Comparison of ENCODE assay signal across 8 cellular contexts in genomic region chr11:69640260-69640994, GRCh38. TPM values are rescaled to one million over a fixed set of nuclear protein-coding genes. Genes with fewer than 3 reads are reported as not detected.
DNase-seq lines count a peak whose midpoint lies in the region; ATAC-seq and TF ChIP-seq lines count a peak whose summit lies in the region.

No MANE protein-coding gene starts in this region.

- H3K9me3 ChIP-seq in ectodermal cell (ENCODE audit: control insufficient read depth, low read length): no peaks in the 10 kb centered on the region
- H3K9me3 ChIP-seq in muscle layer of colon (ENCODE audit: low read length): no peaks in the 10 kb centered on the region

- no peak overlapping the region for H3K9ac ChIP-seq in muscle layer of colon (ENCODE audit: low read length)

- peak overlapping the region; percentile 81 for H3K27ac ChIP-seq in ectodermal cell (ENCODE audit: insufficient read depth, low read depth, low read length, poor library complexity, severe bottlenecking)
- peak overlapping the region; percentile 23 for H3K27ac ChIP-seq in muscle layer of colon (ENCODE audit: low read depth, low read length)

- TF ChIP-seq POLR2A in NB4 (IDR thresholded peaks at IDR 0.05; ENCODE audit: extremely low read depth, insufficient read length): no peak

- H3K4me3 ChIP-seq in BJ (ENCODE audit: low read depth, low read length) (peak overlapping the region; percentile 87), NB4 (ENCODE audit: low read depth, low read length) (peak overlapping the region; percentile 34), ectodermal cell (ENCODE audit: insufficient read depth, low read depth, low read length) (peak overlapping the region; percentile 52), muscle layer of colon (ENCODE audit: low read depth in 1 of 2, low read length in 2 of 2) (peak overlapping the region; percentile 32 to 35)

- CTCF ChIA-PET in BJ (lab: Yijun Ruan, JAX): interaction anchor here (0.7 to 7.0 kb wide), 3 partner anchors 141 to 539 kb away, joined by 3 to 82 read pairs (median 3); no protein-coding TSS in a partner anchor

- POLR2A ChIA-PET in BJ (lab: Charles Lee): no interaction called here

- TF ChIP-seq CTCF in BJ (IDR thresholded peaks at IDR 0.05; ENCODE audit: insufficient read depth, low read depth, low read length) (no peak), NB4 (IDR thresholded peaks at IDR 0.05; ENCODE audit: low read depth, low read length) (no peak)

- WGBS in ectodermal cell, 2 experiments: 0 to 1% methylated on average over 43 of the region's 43 CpGs

- DNase-seq in BJ (ENCODE audit: low read depth): no peak
- DNase-seq in NB4 (ENCODE audit: low read depth): peak; percentile 42
- no peak for DNase-seq in putamen (ENCODE audit: low spot score)

- H3K36me3 ChIP-seq in BJ (ENCODE audit: control insufficient read depth, insufficient read depth, low read length) (peaks cover 17% of the 10 kb centered on the region), ectodermal cell (ENCODE audit: control insufficient read depth, insufficient read depth, low read length) (peaks cover 14% of the 10 kb centered on the region), muscle layer of colon (ENCODE audit: insufficient read depth, low read length) (no peaks in the 10 kb centered on the region)

- no peak for ATAC-seq in GM19397 (IDR thresholded peaks at IDR 0.05; ENCODE audit: unreplicated experiment)
- no peak for ATAC-seq in HG02623 (IDR thresholded peaks at IDR 0.05; ENCODE audit: unreplicated experiment)
- ATAC-seq in HG03045 (IDR thresholded peaks at IDR 0.05; ENCODE audit: unreplicated experiment): no peak

- H3K27me3 ChIP-seq in BJ (ENCODE audit: control insufficient read depth, insufficient read depth, low read length): no peaks in the 10 kb centered on the region
- peaks cover 27% of the 10 kb centered on the region for H3K27me3 ChIP-seq in ectodermal cell (ENCODE audit: control insufficient read depth, insufficient read depth, low read length, poor library complexity, severe bottlenecking)
- H3K27me3 ChIP-seq in muscle layer of colon (ENCODE audit: control insufficient read depth in 1 of 2, insufficient read depth in 2 of 2, low read length in 2 of 2): peaks cover 38 to 88% of the 10 kb centered on the region in 2 donors

- H3K4me1 ChIP-seq in ectodermal cell (ENCODE audit: control insufficient read depth, insufficient read depth, low read length) (peaks cover 34% of the 10 kb centered on the region), muscle layer of colon (ENCODE audit: insufficient read depth, low read length) (peaks cover 42% of the 10 kb centered on the region)

RNA-seq across cellular contexts. Expression of gene CCND1, which starts 0.5 kb away (rescaled TPM):
- 186 and 307 TPM in 2 replicates for polyA plus RNA-seq in BJ (2011; rRNA removed)
- 448 and 688 TPM in 2 replicates for polyA minus RNA-seq in BJ (2011; rRNA and poly(A)+ RNA removed)
- 197 TPM for polyA plus RNA-seq in ectodermal cell (2013, experiment 1 of 4)
- polyA plus RNA-seq in ectodermal cell (2013, experiment 2 of 4): 199 TPM
- 138 TPM for polyA plus RNA-seq in ectodermal cell (2013, experiment 3 of 4)
- 152 TPM for polyA plus RNA-seq in ectodermal cell (2013, experiment 4 of 4)

RNA-seq across cellular contexts. Expression of gene LTO1, which starts 34.7 kb away (rescaled TPM):
- 13.7 and 14.5 TPM in 2 replicates for polyA plus RNA-seq in BJ (2011; rRNA removed)
- 6.7 and 7.5 TPM in 2 replicates for polyA minus RNA-seq in BJ (2011; rRNA and poly(A)+ RNA removed)
- 24.9 TPM for polyA plus RNA-seq in ectodermal cell (2013, experiment 1 of 4)
- 28.3 TPM for polyA plus RNA-seq in ectodermal cell (2013, experiment 2 of 4)
- polyA plus RNA-seq in ectodermal cell (2013, experiment 3 of 4): 19.9 TPM
- polyA plus RNA-seq in ectodermal cell (2013, experiment 4 of 4): 21.5 TPM

Comparison
In these comparisons a context has a peak if more than half of its experiments do, and no peak if none do; other contexts are left out.
1. H3K4me3 ChIP-seq: peak in every context shown above with its lines; median percentile 87 in BJ; 52 in ectodermal cell; 34 in NB4; 34 in muscle layer of colon.